ENCODE assay signal across 18 cellular contexts in the genomic region with DNA sequence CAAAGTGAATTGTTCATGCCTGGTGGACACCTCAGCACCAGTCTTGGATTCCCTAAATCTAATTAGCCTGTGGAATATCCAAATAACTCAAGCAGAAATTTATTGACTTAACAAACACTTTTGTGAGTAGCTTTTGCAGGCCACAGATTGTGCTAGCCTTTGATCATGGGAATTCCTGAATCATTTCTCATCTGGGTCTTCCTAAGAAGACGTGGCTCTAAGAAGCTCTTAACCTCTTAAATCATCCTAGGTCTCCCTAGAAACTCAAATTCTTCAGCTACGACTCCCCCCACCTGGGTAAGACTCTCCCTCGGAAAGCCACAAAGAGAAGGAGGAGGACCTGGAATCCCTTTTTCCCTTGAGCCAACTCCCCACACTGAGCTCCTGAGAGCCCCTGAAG. TPM values are rescaled to one million over a fixed set of nuclear protein-coding genes. Genes with fewer than 3 reads are reported as not detected.
DNase-seq lines count a peak whose midpoint lies in the region; ATAC-seq and TF ChIP-seq lines count a peak whose summit lies in the region.
"Had no signal": no experiment of that assay in that cellular context is flagged by ENCODE, and none has a peak within 500 bp of the region (broad histone marks: within the 10 kb centered on the region; RNA-seq: fewer than 3 reads in every experiment).

No MANE protein-coding gene starts in this region.

- no peak for TF ChIP-seq CTCF in epithelial cell of esophagus (IDR thresholded peaks at IDR 0.05; ENCODE audit: insufficient read depth, low read depth, low read length, missing control alignments)

- in situ Hi-C loops in Caki2 (cut with HindIII; ENCODE audit: low pct_unique_long_range_greater_than_20kb, low sequenced_read_pairs) = no loop called here

- H3K4me3 ChIP-seq in MG63 (no peak overlapping the region), epithelial cell of esophagus (ENCODE audit: low read length) (no peak overlapping the region), SJCRH30 (no peak overlapping the region)
- H3K4me3 ChIP-seq: K562, prostate gland, transverse colon had no signal

- no peaks in the 10 kb centered on the region for H3K36me3 ChIP-seq in MG63
- H3K36me3 ChIP-seq in SJCRH30 = no peaks in the 10 kb centered on the region
- H3K36me3 ChIP-seq: BE2C, prostate gland, transverse colon had no signal

- DNase-seq in Caki2 (ENCODE audit: low read depth) = peak; percentile 19
- DNase-seq in MG63 = peak; percentile 52
- peak; percentile 33 for DNase-seq in epithelial cell of esophagus (ENCODE audit: low read depth)
- peak; percentile 74 for DNase-seq in non-pigmented ciliary epithelial cell (ENCODE audit: low read depth)
- no peak for DNase-seq in SJCRH30
- no peak for DNase-seq in NCI-H2081 (lab: John Stamatoyannopoulos, UW)
- DNase-seq in HUDEP-2 (lab: John Stamatoyannopoulos, UW; ENCODE audit: unreplicated experiment in 76 of 76) = no peak
- DNase-seq: activated CD4-positive, alpha-beta T cell treated with anti-CD3 and anti-CD28 coated beads, Interleukin-2, amount 10 ng/mL, durations not matched to agents 24 days and 14 days; activated naive CD8-positive, alpha-beta T cell treated with anti-CD3 and anti-CD28 coated beads, Interleukin-2, amount 50 U/mL, for 24 hours; activated T-cell treated with anti-CD3 and anti-CD28 coated beads, Interleukin-2, amount 50 U/mL, for 4 hours; BE2C; NCI-H1694 treated with DMSO at 0.1 percent for 48 hours; NCI-H69; stimulated activated CD4-positive, alpha-beta T cell treated with anti-CD3 and anti-CD28 coated beads, Interleukin-2, amount 100 ng/mL, for 24 hours; transverse colon had no signal

- H3K27me3 ChIP-seq in MG63 = no peaks in the 10 kb centered on the region
- no peaks in the 10 kb centered on the region for H3K27me3 ChIP-seq in SJCRH30
- H3K27me3 ChIP-seq: BE2C, transverse colon had no signal

- H3K4me1 ChIP-seq in SJCRH30 = peaks cover 53% of the 10 kb centered on the region

- H3K9me3 ChIP-seq in MG63 = no peaks in the 10 kb centered on the region
- no peaks in the 10 kb centered on the region; the same call in 1 of the 2 replicates for H3K9me3 ChIP-seq in SJCRH30 (replicated peaks)
- H3K9me3 ChIP-seq: BE2C, prostate gland, transverse colon had no signal

- no peak overlapping the region for H3K27ac ChIP-seq in SJCRH30
- H3K27ac ChIP-seq: prostate gland had no signal

- ATAC-seq in GM21423 (IDR thresholded peaks at IDR 0.05; ENCODE audit: unreplicated experiment) = no peak
- ATAC-seq: activated naive CD8-positive, alpha-beta T cell treated with anti-CD3 and anti-CD28 coated beads, Interleukin-2, amount 50 U/mL, for 24 hours; activated T-cell treated with anti-CD3 and anti-CD28 coated beads, Interleukin-2, amount 50 U/mL, for 4 hours; K562 had no signal

RNA-seq across cellular contexts. Expression of gene PSEN2, which starts 53.8 kb away (rescaled TPM):
- total RNA-seq in Caki2 (2014; rRNA removed; shearing (Covaris generic); ENCODE audit: low replicate concordance) = 52.1 and 62.3 TPM in 2 replicates
- 25.1 and 37.2 TPM in 2 replicates for total RNA-seq in MG63 (2014; rRNA removed; shearing (Covaris generic); ENCODE audit: low replicate concordance)
- 41.4 and 45.2 TPM in 2 replicates for total RNA-seq in SJCRH30 (2014; rRNA removed; shearing (Covaris generic))

Comparison
In these comparisons a context has a peak if more than half of its experiments do, and no peak if none do; other contexts are left out.
1. DNase-seq: peak in Caki2 (single experiment), MG63 (single experiment), epithelial cell of esophagus (single experiment) and non-pigmented ciliary epithelial cell (single experiment); none in SJCRH30 (0 of 2), NCI-H2081 (0 of 2) and HUDEP-2 (0 of 76).